ENCODE assay signal across 18 cellular contexts in genomic region chr18:48022021-48022420, GRCh38.
"Had no signal": no experiment of that assay in that cellular context is flagged by ENCODE, and none has a peak within 500 bp of the region (broad histone marks: within the 10 kb centered on the region; RNA-seq: fewer than 3 reads in every experiment).

No MANE protein-coding gene starts in this region.

- H3K27ac ChIP-seq: brain microvascular endothelial cell, esophagus muscularis mucosa, gastroesophageal sphincter, right lobe of liver, suprapubic skin, tibial nerve, vagina had no signal

- H3K9me3 Mint-ChIP-seq: effector memory CD8-positive, alpha-beta T cell; nephron progenitor cell; stimulated activated effector memory CD8-positive, alpha-beta T cell treated with anti-CD3 and anti-CD28 coated beads, Interleukin-12 subunit alpha, Interleukin-12 subunit beta, amount 100 ng/mL, for 72 hours; stimulated activated naive CD8-positive, alpha-beta T cell treated with anti-CD3 and anti-CD28 coated beads, Interleukin-15, amount 100 ng/mL, for 72 hours had no signal

- H3K4me3 ChIP-seq: esophagus muscularis mucosa, gastroesophageal sphincter, right lobe of liver, suprapubic skin, tibial nerve, vagina had no signal

- H3K36me3 ChIP-seq: brain microvascular endothelial cell, esophagus muscularis mucosa, gastroesophageal sphincter, right lobe of liver, suprapubic skin, tibial nerve, vagina had no signal

- H3K4me1 Mint-ChIP-seq: stimulated activated effector memory CD8-positive, alpha-beta T cell treated with anti-CD3 and anti-CD28 coated beads, Interleukin-12 subunit alpha, Interleukin-12 subunit beta, amount 100 ng/mL, for 72 hours had no signal

- H3K27me3 ChIP-seq: brain microvascular endothelial cell, right lobe of liver, vagina had no signal

- H3K36me3 Mint-ChIP-seq: stimulated activated effector memory CD8-positive, alpha-beta T cell treated with anti-CD3 and anti-CD28 coated beads, Interleukin-12 subunit alpha, Interleukin-12 subunit beta, amount 100 ng/mL, for 72 hours had no signal

- H3K27ac Mint-ChIP-seq: effector memory CD8-positive, alpha-beta T cell; nephron progenitor cell had no signal

- H3K9me3 ChIP-seq: esophagus muscularis mucosa, gastroesophageal sphincter, right lobe of liver, suprapubic skin, tibial nerve, vagina had no signal

- DNase-seq: activated CD4-positive, alpha-beta T cell treated with anti-CD3 and anti-CD28 coated beads, Interleukin-2, amount 50 U/mL, for 4 hours; activated naive CD4-positive, alpha-beta T cell treated with anti-CD3 and anti-CD28 coated beads, Interleukin-2, amount 50 U/mL, for 16 hours; activated T-cell treated with anti-CD3 and anti-CD28 coated beads, Interleukin-2, amount 50 U/mL, for 48 hours; left colon; nephron progenitor cell; occipital lobe; stimulated activated CD4-positive, alpha-beta T cell treated with anti-CD3 and anti-CD28 coated beads, Interleukin-2, amount 100 ng/mL, for 24 hours; stimulated activated naive CD8-positive, alpha-beta T cell treated with anti-CD3 and anti-CD28 coated beads, Interleukin-15, amount 100 ng/mL, for 72 hours; T-helper 9 cell had no signal

- H3K4me3 Mint-ChIP-seq: effector memory CD8-positive, alpha-beta T cell; nephron progenitor cell; stimulated activated effector memory CD8-positive, alpha-beta T cell treated with anti-CD3 and anti-CD28 coated beads, Interleukin-12 subunit alpha, Interleukin-12 subunit beta, amount 100 ng/mL, for 72 hours; stimulated activated naive CD8-positive, alpha-beta T cell treated with anti-CD3 and anti-CD28 coated beads, Interleukin-15, amount 100 ng/mL, for 72 hours had no signal
